23 cellular contexts compared by ENCODE assay signal in the genomic region with DNA sequence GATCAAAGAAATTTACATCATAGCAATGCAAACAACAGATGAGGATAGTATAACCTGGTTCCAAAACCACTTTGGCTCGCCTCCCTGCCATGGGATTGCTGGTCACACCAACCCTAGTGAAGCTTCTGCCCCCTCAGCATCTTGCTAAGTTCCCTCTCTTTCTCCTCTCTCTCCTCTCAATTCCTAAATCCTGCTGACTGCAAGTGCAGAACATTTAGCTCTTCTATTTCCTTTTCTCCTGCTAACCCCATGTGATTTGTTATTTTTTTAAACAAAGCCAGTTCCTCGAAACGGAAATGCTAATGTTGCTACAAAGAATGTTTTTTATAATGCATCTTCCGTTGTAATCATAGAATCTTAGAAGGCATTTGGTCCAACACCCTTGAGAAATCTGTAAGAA. TPM values are rescaled to one million over a fixed set of nuclear protein-coding genes. Genes with fewer than 3 reads are reported as not detected.
DNase-seq lines count a peak whose midpoint lies in the region; ATAC-seq, FAIRE-seq and TF ChIP-seq lines count a peak whose summit lies in the region.
"Had no signal": no experiment of that assay in that cellular context is flagged by ENCODE, and none has a peak within 500 bp of the region (broad histone marks: within the 10 kb centered on the region; RNA-seq: fewer than 3 reads in every experiment).

No MANE protein-coding gene starts in this region.

- peak overlapping the region in 1 of 11 experiments; percentile 43; a peak in 2 of 22 replicates for H3K9ac ChIP-seq in BLaER1 treated with 17β-estradiol and CSF1 and Interleukin-3, amounts not matched to agents 10 nM and 100 nM

- ATAC-seq in mucosa of descending colon, result peak; percentile 9
- ATAC-seq in activated T-cell treated with anti-CD3 and anti-CD28 coated beads, Interleukin-2, amount 50 U/mL, for 4 hours, result no peak
- no peak for ATAC-seq in GM19395 (IDR thresholded peaks at IDR 0.05; ENCODE audit: unreplicated experiment)

- no peaks in the 10 kb centered on the region for H3K27me3 ChIP-seq in BLaER1 treated with 17β-estradiol and CSF1 and Interleukin-3, amounts not matched to agents 10 nM and 100 nM
- H3K27me3 ChIP-seq in bronchial epithelial cell (ENCODE audit: control insufficient read depth, insufficient read depth, low read length), result no peaks in the 10 kb centered on the region
- H3K27me3 ChIP-seq in left ventricle myocardium inferior (ENCODE audit: low read depth), result peaks cover 7% of the 10 kb centered on the region

- peak overlapping the region in 2 of 11 experiments; percentile 52 to 64; a peak in 2 of 22 replicates for H3K27ac ChIP-seq in BLaER1 treated with 17β-estradiol and CSF1 and Interleukin-3, amounts not matched to agents 10 nM and 100 nM
- peak overlapping the region; percentile 63 for H3K27ac ChIP-seq in left ventricle myocardium inferior (replicated peaks)

- H3K9me3 Mint-ChIP-seq in activated T-cell treated with anti-CD3 and anti-CD28 coated beads, Interleukin-2, amount 50 U/mL, for 4 hours, result no peaks in the 10 kb centered on the region

- H3K4me3 ChIP-seq in BLaER1 treated with 17β-estradiol and CSF1 and Interleukin-3, amounts not matched to agents 10 nM and 100 nM, result no peak overlapping the region
- H3K4me3 ChIP-seq in bronchial epithelial cell (ENCODE audit: low read depth, low read length) (no peak overlapping the region), left ventricle myocardium inferior (no peak overlapping the region), mucosa of descending colon (no peak overlapping the region)

- FAIRE-seq in bronchial epithelial cell (lab: Jason Lieb, UNC), result peak; percentile 18
- FAIRE-seq: G401.6 had no signal

- H3K36me3 ChIP-seq in BLaER1 treated with 17β-estradiol and CSF1 and Interleukin-3, amounts not matched to agents 10 nM and 100 nM, result no peaks in the 10 kb centered on the region
- H3K36me3 ChIP-seq in bronchial epithelial cell (ENCODE audit: control insufficient read depth, insufficient read depth, low read length) (no peaks in the 10 kb centered on the region), left ventricle myocardium inferior (no peaks in the 10 kb centered on the region), mucosa of descending colon (ENCODE audit: low read depth) (no peaks in the 10 kb centered on the region)

- peaks cover 4% of the 10 kb centered on the region for H3K4me1 Mint-ChIP-seq in activated T-cell treated with anti-CD3 and anti-CD28 coated beads, Interleukin-2, amount 50 U/mL, for 4 hours (ENCODE audit: low read depth)

- no peaks in the 10 kb centered on the region for H4K20me1 ChIP-seq in BLaER1 treated with 17β-estradiol and CSF1 and Interleukin-3, amounts not matched to agents 10 nM and 100 nM

- no peaks in the 10 kb centered on the region for H3K36me3 Mint-ChIP-seq in activated T-cell treated with anti-CD3 and anti-CD28 coated beads, Interleukin-2, amount 50 U/mL, for 4 hours (ENCODE audit: insufficient read depth)
- H3K36me3 Mint-ChIP-seq: CD8-positive, alpha-beta memory T cell had no signal

- peaks cover 16% of the 10 kb centered on the region for H3K27me3 Mint-ChIP-seq in activated T-cell treated with anti-CD3 and anti-CD28 coated beads, Interleukin-2, amount 50 U/mL, for 4 hours (ENCODE audit: low read depth)

- H3K4me2 ChIP-seq in BLaER1 treated with 17β-estradiol and CSF1 and Interleukin-3, amounts not matched to agents 10 nM and 100 nM, result peak overlapping the region in 10 of 11 experiments; percentile 5 to 88 (median 30); a peak in 17 of 22 replicates

- H3K4me1 ChIP-seq in BLaER1 treated with 17β-estradiol and CSF1 and Interleukin-3, amounts not matched to agents 10 nM and 100 nM, result peaks cover 7 to 73% (median 14%) of the 10 kb centered on the region in 10 experiments; a peak in 19 of 20 replicates
- H3K4me1 ChIP-seq in left ventricle myocardium inferior (peaks cover 23% of the 10 kb centered on the region), mucosa of descending colon (ENCODE audit: low read depth) (no peaks in the 10 kb centered on the region)

- peaks cover 0 to 6% (median 0%) of the 10 kb centered on the region in 11 experiments; a peak in 8 of 22 replicates for H3K9me3 ChIP-seq in BLaER1 treated with 17β-estradiol and CSF1 and Interleukin-3, amounts not matched to agents 10 nM and 100 nM (replicated peaks in 1 of 11)
- H3K9me3 ChIP-seq in left ventricle myocardium inferior (replicated peaks) (peaks cover 3% of the 10 kb centered on the region), mucosa of descending colon (peaks cover 2% of the 10 kb centered on the region)

- no peak overlapping the region for H3K4me3 Mint-ChIP-seq in activated T-cell treated with anti-CD3 and anti-CD28 coated beads, Interleukin-2, amount 50 U/mL, for 4 hours
- H3K4me3 Mint-ChIP-seq: CD8-positive, alpha-beta memory T cell; IgD-negative memory B cell had no signal

- DNase-seq in bronchial epithelial cell (ENCODE audit: low read depth) (no peak), left ventricle myocardium inferior (no peak), mucosa of descending colon (peak in 1 of 3 donors; percentile 14), posterior vena cava (ENCODE audit: low spot score) (no peak)
- no peak for DNase-seq in activated T-cell treated with anti-CD3 and anti-CD28 coated beads, Interleukin-2, amount 50 U/mL, for 4 hours
- DNase-seq: ACHN; C1 segment of cervical spinal cord; Calu3; CD8-positive, alpha-beta memory T cell; DMS153; NCI-H1105; NCI-H146; NCI-H2029; NCI-H226; NCI-H524; NCI-H774; SHP77 had no signal

- TF ChIP-seq CTCF in bronchial epithelial cell (IDR thresholded peaks at IDR 0.05; ENCODE audit: insufficient read depth, low read length, severe bottlenecking) (no peak), left ventricle myocardium inferior (IDR thresholded peaks at IDR 0.05; ENCODE audit: borderline replicate concordance) (no peak), mucosa of descending colon (IDR thresholded peaks at IDR 0.05) (no peak)

- intact Hi-C loops in left ventricle myocardium inferior (cut with micrococcal nuclease) (no loop called here), mucosa of descending colon (cut with DNase I, micrococcal nuclease) (no loop called here), posterior vena cava (cut with DNase I) (loop anchor here in 1 of 2 donors (5.0 kb wide), 1 partner anchor 1056 kb away; no protein-coding TSS in a partner anchor)

RNA-seq across cellular contexts. Expression of a gene that starts 50.2 kb away (rescaled TPM):
- not detected in 2 replicates for total RNA-seq in bronchial epithelial cell
- total RNA-seq in left ventricle myocardium inferior, result 1.2 TPM
- total RNA-seq in mucosa of descending colon, result 1 to 10 TPM; 1.2 to 2.8 (median 1.6) TPM
- under 1 TPM in 2 of 3 donors, not detected in 1; 0.16 to 0.25 TPM for total RNA-seq in activated T-cell treated with anti-CD3 and anti-CD28 coated beads, Interleukin-2, amount 50 U/mL, for 4 hours
- total RNA-seq in posterior vena cava, result 1 to 10 TPM; 1.5 to 7.4 TPM
- total RNA-seq: Calu3, Daoy, H4 had no signal
